Comparison of ENCODE assay signal across 13 cellular contexts in genomic region chr12:31887109-31887811, GRCh38.
DNase-seq lines count a peak whose midpoint lies in the region; ATAC-seq and TF ChIP-seq lines count a peak whose summit lies in the region.
"Had no signal": no experiment of that assay in that cellular context is flagged by ENCODE, and none has a peak within 500 bp of the region (broad histone marks: within the 10 kb centered on the region; RNA-seq: fewer than 3 reads in every experiment).

No MANE protein-coding gene starts in this region.

- peak overlapping the region; percentile 54 for H2AFZ ChIP-seq in parathyroid adenoma

- H3K27ac ChIP-seq in parathyroid adenoma, result no peak overlapping the region
- H3K27ac ChIP-seq: pancreas, testis had no signal

- no peaks in the 10 kb centered on the region for H3K27me3 Mint-ChIP-seq in activated T-cell treated with anti-CD3 and anti-CD28 coated beads, Interleukin-2, amount 50 U/mL, for 24 hours

- no peaks in the 10 kb centered on the region for H3K27me3 ChIP-seq in parathyroid adenoma (ENCODE audit: control insufficient read depth, insufficient read depth, low read length)
- H3K27me3 ChIP-seq: pancreas, testis had no signal

- H3K9ac ChIP-seq in parathyroid adenoma, result no peak overlapping the region

- ATAC-seq in GM21576 (IDR thresholded peaks at IDR 0.05; ENCODE audit: unreplicated experiment), result peak; percentile 66
- ATAC-seq: pancreas had no signal

- no peaks in the 10 kb centered on the region for H3K36me3 ChIP-seq in parathyroid adenoma (ENCODE audit: control insufficient read depth, insufficient read depth, low read length)
- H3K36me3 ChIP-seq: pancreas had no signal

- H3K4me2 ChIP-seq in parathyroid adenoma (ENCODE audit: low read length), result no peak overlapping the region

- H3K4me3 ChIP-seq in parathyroid adenoma (ENCODE audit: low read depth, low read length), result no peak overlapping the region
- H3K4me3 ChIP-seq: pancreas, testis had no signal

- peak overlapping the region; percentile 7 for H3K27ac Mint-ChIP-seq in activated T-cell treated with anti-CD3 and anti-CD28 coated beads, Interleukin-2, amount 50 U/mL, for 24 hours

- H3K4me3 Mint-ChIP-seq in activated T-cell treated with anti-CD3 and anti-CD28 coated beads, Interleukin-2, amount 50 U/mL, for 24 hours, result no peak overlapping the region

- no peak for DNase-seq in activated T-cell treated with anti-CD3 and anti-CD28 coated beads, Interleukin-2, amount 50 U/mL, for 24 hours
- DNase-seq in activated T-cell treated with anti-CD3 and anti-CD28 coated beads, Interleukin-2, amount 50 U/mL, for 1 hour, result no peak
- peak; percentile 47 for DNase-seq in SK-N-DZ (ENCODE audit: low spot score)
- no peak for DNase-seq in hepatic stellate cell (ENCODE audit: low spot score)
- no peak for DNase-seq in hypothalamus (lab: John Stamatoyannopoulos, UW)
- DNase-seq in UCSD-AML1 (lab: John Stamatoyannopoulos, UW; ENCODE audit: unreplicated experiment), result no peak
- DNase-seq: activated T-cell treated with anti-CD3 and anti-CD28 coated beads for 4 hours; NCI-H524 treated with DMSO at 0.1 percent for 48 hours; pancreas; stimulated activated CD4-positive, alpha-beta T cell treated with anti-CD3 and anti-CD28 coated beads, Interleukin-4, amount 100 ng/mL, for 24 hours; testis had no signal

- H3K36me3 Mint-ChIP-seq in activated T-cell treated with anti-CD3 and anti-CD28 coated beads, Interleukin-2, amount 50 U/mL, for 24 hours (ENCODE audit: low read depth), result peaks cover 63% of the 10 kb centered on the region

- H3K9me3 ChIP-seq in parathyroid adenoma (ENCODE audit: control insufficient read depth, low read length), result no peaks in the 10 kb centered on the region
- H3K9me3 ChIP-seq: pancreas, testis had no signal

- peaks cover 41% of the 10 kb centered on the region for H3K4me1 Mint-ChIP-seq in activated T-cell treated with anti-CD3 and anti-CD28 coated beads, Interleukin-2, amount 50 U/mL, for 24 hours (ENCODE audit: low read depth)

- no peaks in the 10 kb centered on the region for H3K79me2 ChIP-seq in parathyroid adenoma

- H3K9me3 Mint-ChIP-seq in activated T-cell treated with anti-CD3 and anti-CD28 coated beads, Interleukin-2, amount 50 U/mL, for 24 hours, result peaks cover 48% of the 10 kb centered on the region

- no peak for TF ChIP-seq CTCF in parathyroid adenoma (IDR thresholded peaks at IDR 0.05)

- no peaks in the 10 kb centered on the region for H3K4me1 ChIP-seq in parathyroid adenoma
- H3K4me1 ChIP-seq: pancreas, testis had no signal
